Comparison of ENCODE assay signal across 18 cellular contexts in the genomic region with DNA sequence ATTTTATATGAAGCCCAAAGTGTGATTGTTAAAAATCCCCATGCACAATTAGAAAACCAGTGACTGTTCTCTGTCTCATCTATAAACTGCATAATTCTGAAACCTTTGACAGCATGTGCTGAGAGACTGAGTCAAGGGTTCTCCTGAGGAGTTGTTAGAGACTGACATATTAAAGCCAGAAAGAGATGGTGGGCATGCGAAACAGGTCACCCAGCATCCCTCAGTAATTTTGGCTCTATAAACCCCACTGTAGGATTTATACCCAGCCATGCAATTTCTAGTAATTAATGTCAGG. TPM values are rescaled to one million over a fixed set of nuclear protein-coding genes. Genes with fewer than 3 reads are reported as not detected.
A peak's percentile ranks its signal among the peaks of the same experiment; 100 is the strongest.
DNase-seq lines count a peak whose midpoint lies in the region; ATAC-seq and TF ChIP-seq lines count a peak whose summit lies in the region.
"Had no signal": no experiment of that assay in that cellular context is flagged by ENCODE, and none has a peak within 500 bp of the region (broad histone marks: within the 10 kb centered on the region; RNA-seq: fewer than 3 reads in every experiment).

No MANE protein-coding gene starts in this region.

- H3K9me3 Mint-ChIP-seq in Calu3 (ENCODE audit: low read depth, unreplicated experiment) (no peaks in the 10 kb centered on the region), MCF 10A (ENCODE audit: unreplicated experiment) (no peaks in the 10 kb centered on the region), glutamatergic neuron (ENCODE audit: unreplicated experiment) (no peaks in the 10 kb centered on the region)
- peaks cover 2% of the 10 kb centered on the region for H3K9me3 Mint-ChIP-seq in activated CD8-positive, alpha-beta T cell treated with anti-CD3 and anti-CD28 coated beads for 36 hours
- H3K9me3 Mint-ChIP-seq: mesothelial cell of epicardium had no signal

- H3K27me3 ChIP-seq in lower lobe of right lung (ENCODE audit: low read depth) (peaks cover 13% of the 10 kb centered on the region), testis (no peaks in the 10 kb centered on the region)

- H3K27ac Mint-ChIP-seq in Calu3 (ENCODE audit: unreplicated experiment) (no peak overlapping the region), MCF 10A (ENCODE audit: low read depth, unreplicated experiment) (peak overlapping the region; percentile 78), glutamatergic neuron (ENCODE audit: unreplicated experiment) (no peak overlapping the region)
- no peak overlapping the region for H3K27ac Mint-ChIP-seq in activated CD8-positive, alpha-beta T cell treated with anti-CD3 and anti-CD28 coated beads for 36 hours
- H3K27ac Mint-ChIP-seq: mesothelial cell of epicardium had no signal

- BruUV-seq in Calu3 (replicated peaks; lab: Mats Ljungman, UMichigan): no TSS peak
- BruUV-seq in MCF 10A (replicated peaks; lab: Mats Ljungman, UMichigan): no TSS peak

- no peak overlapping the region for H3K27ac ChIP-seq in lower lobe of right lung
- H3K27ac ChIP-seq in testis: peak overlapping the region; percentile 63 to 96
- H3K27ac ChIP-seq: parathyroid adenoma had no signal

- no peaks in the 10 kb centered on the region for H3K27me3 Mint-ChIP-seq in Calu3 (ENCODE audit: unreplicated experiment)
- no peaks in the 10 kb centered on the region for H3K27me3 Mint-ChIP-seq in MCF 10A (ENCODE audit: insufficient read depth, unreplicated experiment)
- peaks cover 17% of the 10 kb centered on the region for H3K27me3 Mint-ChIP-seq in activated CD8-positive, alpha-beta T cell treated with anti-CD3 and anti-CD28 coated beads for 36 hours
- H3K27me3 Mint-ChIP-seq in glutamatergic neuron (ENCODE audit: unreplicated experiment): no peaks in the 10 kb centered on the region

- TF ChIP-seq CTCF in Calu3 (IDR thresholded peaks at IDR 0.05; ENCODE audit: unreplicated experiment) (no peak), MCF 10A (IDR thresholded peaks at IDR 0.05; ENCODE audit: unreplicated experiment) (no peak), lower lobe of right lung (IDR thresholded peaks at IDR 0.05) (no peak), testis (IDR thresholded peaks at IDR 0.05) (no peak), glutamatergic neuron (IDR thresholded peaks at IDR 0.05; ENCODE audit: partially characterized antibody, unreplicated experiment) (no peak)
- TF ChIP-seq CTCF in activated CD8-positive, alpha-beta T cell treated with anti-CD3 and anti-CD28 coated beads for 36 hours (IDR thresholded peaks at IDR 0.05): no peak

- H3K4me3 ChIP-seq in lower lobe of right lung (peak overlapping the region; percentile 59), testis (no peak overlapping the region)

- ATAC-seq in lower lobe of right lung: no peak
- no peak for ATAC-seq in HG03520 (IDR thresholded peaks at IDR 0.05; ENCODE audit: unreplicated experiment)
- no peak for ATAC-seq in activated CD8-positive, alpha-beta T cell treated with anti-CD3 and anti-CD28 coated beads for 36 hours
- ATAC-seq: Panc1 had no signal

- intact Hi-C loops in Calu3 (cut with micrococcal nuclease; ENCODE audit: unreplicated experiment): no loop called here
- intact Hi-C loops in MCF 10A (cut with micrococcal nuclease): no loop called here
- intact Hi-C loops in lower lobe of right lung (cut with DNase I): no loop called here
- intact Hi-C loops in testis (cut with DNase I; ENCODE audit: low total_unique reads): no loop called here
- intact Hi-C loops in activated CD8-positive, alpha-beta T cell treated with anti-CD3 and anti-CD28 coated beads for 36 hours (cut with micrococcal nuclease): no loop called here

- H3K9me3 ChIP-seq in lower lobe of right lung (no peaks in the 10 kb centered on the region), testis (no peaks in the 10 kb centered on the region)
- H3K9me3 ChIP-seq: BE2C had no signal

- no peak for DNase-seq in Calu3
- no peak for DNase-seq in MCF 10A (ENCODE audit: unreplicated experiment)
- no peak for DNase-seq in lower lobe of right lung
- DNase-seq in testis: no peak
- DNase-seq in activated CD8-positive, alpha-beta T cell treated with anti-CD3 and anti-CD28 coated beads for 36 hours: no peak
- DNase-seq in NCI-H1436 (lab: John Stamatoyannopoulos, UW): no peak
- DNase-seq in glutamatergic neuron: no peak
- DNase-seq: activated effector memory CD4-positive, alpha-beta T cell treated with Interleukin-2 at 50 U/mL for 16 hours; BE2C; MM.1S; NCI-H2029; NCI-H748 treated with DMSO at 0.1 percent for 48 hours; stimulated activated CD4-positive, alpha-beta T cell treated with anti-CD3 and anti-CD28 coated beads, Interleukin-15, amount 100 ng/mL, for 24 hours had no signal

- H3K4me3 Mint-ChIP-seq in Calu3 (ENCODE audit: low read depth, unreplicated experiment) (peak overlapping the region; percentile 95), MCF 10A (ENCODE audit: unreplicated experiment) (peak overlapping the region; percentile 82), glutamatergic neuron (ENCODE audit: unreplicated experiment) (no peak overlapping the region)
- no peak overlapping the region for H3K4me3 Mint-ChIP-seq in activated CD8-positive, alpha-beta T cell treated with anti-CD3 and anti-CD28 coated beads for 36 hours
- H3K4me3 Mint-ChIP-seq: mesothelial cell of epicardium had no signal

- CTCF ChIA-PET in Calu3 (lab: Charles Lee) (no interaction called here), MCF 10A (lab: Yijun Ruan, JAX) (interaction anchor here (0.6 to 1.3 kb wide), 2 partner anchors 49 to 189 kb away, joined by 3 to 4 read pairs; no protein-coding TSS in a partner anchor)
- CTCF ChIA-PET in activated CD8-positive, alpha-beta T cell treated with anti-CD3 and anti-CD28 coated beads for 36 hours (lab: Charles Lee): no interaction called here

- H3K4me1 Mint-ChIP-seq in Calu3 (ENCODE audit: low read depth, unreplicated experiment): peaks cover 26% of the 10 kb centered on the region
- H3K4me1 Mint-ChIP-seq in MCF 10A (ENCODE audit: insufficient read depth, unreplicated experiment): peaks cover 22% of the 10 kb centered on the region
- no peaks in the 10 kb centered on the region for H3K4me1 Mint-ChIP-seq in activated CD8-positive, alpha-beta T cell treated with anti-CD3 and anti-CD28 coated beads for 36 hours (ENCODE audit: low read depth)
- no peaks in the 10 kb centered on the region for H3K4me1 Mint-ChIP-seq in glutamatergic neuron (ENCODE audit: low read depth, unreplicated experiment)

- POLR2A ChIA-PET in MCF 10A (lab: Yijun Ruan, JAX): interaction anchor here (0.6 to 5.4 kb wide), 10 partner anchors 9 to 189 kb away, joined by 3 to 32 read pairs (median 6); no protein-coding TSS in a partner anchor
- POLR2A ChIA-PET in activated CD8-positive, alpha-beta T cell treated with anti-CD3 and anti-CD28 coated beads for 36 hours (lab: Charles Lee): no interaction called here

- H3K4me1 ChIP-seq in lower lobe of right lung: peaks cover 5% of the 10 kb centered on the region
- H3K4me1 ChIP-seq in testis: peaks cover 7% of the 10 kb centered on the region
- H3K4me1 ChIP-seq: BE2C, parathyroid adenoma had no signal

- WGBS in testis, 2 donors: 72 to 80% methylated on average over 1 of the region's 1 CpG

- TF ChIP-seq POLR2A in testis (IDR thresholded peaks at IDR 0.05): no peak

- H3K36me3 ChIP-seq in lower lobe of right lung: no peaks in the 10 kb centered on the region
- no peaks in the 10 kb centered on the region for H3K36me3 ChIP-seq in testis (ENCODE audit: low read depth, missing control alignments)
- H3K36me3 ChIP-seq: BE2C had no signal

- H3K36me3 Mint-ChIP-seq in Calu3 (ENCODE audit: insufficient read depth, unreplicated experiment) (peaks cover 38% of the 10 kb centered on the region), MCF 10A (ENCODE audit: insufficient read depth, unreplicated experiment) (peaks cover 5% of the 10 kb centered on the region), glutamatergic neuron (ENCODE audit: unreplicated experiment) (no peaks in the 10 kb centered on the region)
- H3K36me3 Mint-ChIP-seq in activated CD8-positive, alpha-beta T cell treated with anti-CD3 and anti-CD28 coated beads for 36 hours (ENCODE audit: low read depth): no peaks in the 10 kb centered on the region
- H3K36me3 Mint-ChIP-seq: mesothelial cell of epicardium had no signal

RNA-seq across cellular contexts. Expression of gene VGLL3, which starts 3.6 kb away (rescaled TPM):
- 40.0 and 48.2 TPM in 2 replicates for total RNA-seq in Calu3 (2022)
- total RNA-seq in MCF 10A (2022): 6.3 and 12.2 TPM in 2 replicates
- total RNA-seq in lower lobe of right lung: 40.2 TPM
- 10 to 100 TPM; 14.3 to 27.6 TPM for total RNA-seq in testis
- 8.3 TPM for polyA plus RNA-seq in testis (ENCODE audit: insufficient read depth, low read depth, low replicate concordance)
- total RNA-seq in activated CD8-positive, alpha-beta T cell treated with anti-CD3 and anti-CD28 coated beads for 36 hours: not detected
- total RNA-seq in glutamatergic neuron (ENCODE audit: unreplicated experiment): 0.15 TPM
- total RNA-seq: activated CD8-positive, alpha-beta memory T cell treated with anti-CD3 and anti-CD28 coated beads for 36 hours had no signal

Comparison
In these comparisons a context has a peak if more than half of its experiments do, and no peak if none do; other contexts are left out.
1. H3K4me3 Mint-ChIP-seq: peak in Calu3 (single experiment) and MCF 10A (single experiment); none in activated CD8-positive, alpha-beta T cell treated with anti-CD3 and anti-CD28 coated beads for 36 hours (single experiment) and glutamatergic neuron (single experiment).